In the genomic region with DNA sequence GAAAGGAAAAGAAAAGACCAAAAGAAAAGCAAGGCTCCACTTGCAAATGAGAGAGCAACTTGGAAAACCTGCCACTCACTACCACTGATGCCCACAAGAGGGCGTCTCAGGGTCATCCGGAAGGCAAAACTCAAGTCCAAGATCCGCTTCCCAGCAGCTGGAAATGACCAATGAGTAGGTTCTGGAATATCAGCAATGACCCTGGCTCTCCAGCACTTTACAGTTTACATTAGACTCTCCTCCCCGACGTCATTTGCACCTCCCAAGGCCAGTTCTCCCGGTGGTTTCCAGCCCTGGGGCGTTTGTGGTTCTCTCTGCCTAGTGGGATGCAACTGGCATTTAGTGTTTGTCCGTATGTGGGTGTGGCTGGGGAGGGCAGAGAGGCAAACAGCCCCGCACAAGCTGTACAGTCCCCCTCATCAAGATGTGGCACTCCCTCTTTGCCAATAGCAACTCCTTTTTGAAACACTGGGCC, we compare ENCODE assay signal across 9 cellular contexts.
DNase-seq lines count a peak whose midpoint lies in the region; ATAC-seq, FAIRE-seq and TF ChIP-seq lines count a peak whose summit lies in the region.
"Had no signal": no experiment of that assay in that cellular context is flagged by ENCODE, and none has a peak within 500 bp of the region (broad histone marks: within the 10 kb centered on the region; RNA-seq: fewer than 3 reads in every experiment).

No MANE protein-coding gene starts in this region.

- H3K4me1 Mint-ChIP-seq in astrocyte (ENCODE audit: low read depth, unreplicated experiment), result peaks cover 2% of the 10 kb centered on the region

- H3K27me3 ChIP-seq in astrocyte (ENCODE audit: insufficient read depth, low read length) (peaks cover 3% of the 10 kb centered on the region), right cardiac atrium (ENCODE audit: control insufficient read depth, insufficient read depth) (no peaks in the 10 kb centered on the region)

- H3K4me1 ChIP-seq in astrocyte (ENCODE audit: insufficient read depth, low read length) (no peaks in the 10 kb centered on the region), right cardiac atrium (ENCODE audit: control insufficient read depth, insufficient read depth, low read length) (no peaks in the 10 kb centered on the region)

- DNase-seq in D721Med (ENCODE audit: insufficient read length, low spot score) (no peak), HuH-7.5 (ENCODE audit: low spot score) (peak; percentile 73), RPMI7951 (ENCODE audit: low read depth) (peak; percentile 93), astrocyte (ENCODE audit: low read depth) (peak; percentile 60), right cardiac atrium (peak; percentile 72 to 88 (median 76)), renal cortical epithelial cell (ENCODE audit: low read depth) (peak; percentile 84)
- no peak for DNase-seq in central memory CD4-positive, alpha-beta T cell
- DNase-seq: activated B cell treated with CpG ODN at 0.5 μM for 24 hours had no signal

- no peaks in the 10 kb centered on the region for H4K20me1 ChIP-seq in astrocyte (ENCODE audit: insufficient read depth, low read length)

- peaks cover 37% of the 10 kb centered on the region for H3K27me3 Mint-ChIP-seq in astrocyte (ENCODE audit: low read depth, unreplicated experiment)

- FAIRE-seq in D721Med (lab: Jason Lieb, UNC), result peak; percentile 48
- peak; percentile 52 for FAIRE-seq in astrocyte (lab: Jason Lieb, UNC)

- H3K36me3 ChIP-seq in astrocyte (ENCODE audit: insufficient read depth, low read length), result no peaks in the 10 kb centered on the region

- WGBS in right cardiac atrium, result 12% methylated on average over 9 of the region's 9 CpGs

- peaks cover 2% of the 10 kb centered on the region for H3K9me3 Mint-ChIP-seq in astrocyte (ENCODE audit: unreplicated experiment)

- no peak overlapping the region for H3K4me3 Mint-ChIP-seq in astrocyte (ENCODE audit: unreplicated experiment)
- H3K4me3 Mint-ChIP-seq: activated B cell treated with CpG ODN at 0.5 μM for 24 hours had no signal

- no peak overlapping the region for H3K27ac ChIP-seq in astrocyte (ENCODE audit: low read depth, low read length)
- no peak overlapping the region for H3K27ac ChIP-seq in right cardiac atrium (ENCODE audit: low read length)

- ATAC-seq in right cardiac atrium (peak; percentile 53 to 69), GM21576 (IDR thresholded peaks at IDR 0.05; ENCODE audit: unreplicated experiment) (no peak)

- peak overlapping the region; percentile 77 for H3K27ac Mint-ChIP-seq in astrocyte (ENCODE audit: unreplicated experiment)
- H3K27ac Mint-ChIP-seq: activated B cell treated with CpG ODN at 0.5 μM for 24 hours had no signal

- H3K4me2 ChIP-seq in astrocyte (ENCODE audit: low read length), result peak overlapping the region; percentile 24

- H3K4me3 ChIP-seq in astrocyte (ENCODE audit: insufficient read depth, low read depth, low read length) (no peak overlapping the region), right cardiac atrium (ENCODE audit: low read length) (no peak overlapping the region)

- no peak overlapping the region for H3K9ac ChIP-seq in astrocyte (ENCODE audit: low read length)

- intact Hi-C loops in right cardiac atrium (cut with DNase I), result loop anchor here in 2 of 4 donors (10.0 kb wide), 1 partner anchor 352 kb away; no protein-coding TSS in a partner anchor

- TF ChIP-seq CTCF in D721Med (IDR thresholded peaks at IDR 0.05; ENCODE audit: insufficient read depth, missing control alignments), result peak; percentile 90
- peak; percentile 96 for TF ChIP-seq CTCF in astrocyte (IDR thresholded peaks at IDR 0.05; ENCODE audit: insufficient read depth, low read depth, low read length)

- peaks cover 2% of the 10 kb centered on the region for H3K36me3 Mint-ChIP-seq in astrocyte (ENCODE audit: low read depth, unreplicated experiment)

- H3K79me2 ChIP-seq in astrocyte (ENCODE audit: insufficient read depth, low read length), result no peaks in the 10 kb centered on the region

- H2AFZ ChIP-seq in astrocyte (ENCODE audit: low read depth, low read length), result peak overlapping the region; percentile 42

- H3K9me3 ChIP-seq in astrocyte (ENCODE audit: insufficient read depth, low read depth, low read length) (no peaks in the 10 kb centered on the region), right cardiac atrium (ENCODE audit: control insufficient read depth, low read length) (no peaks in the 10 kb centered on the region)

Comparison
In these comparisons a context has a peak if more than half of its experiments do, and no peak if none do; other contexts are left out.
1. DNase-seq: peak in HuH-7.5 (single experiment), RPMI7951 (single experiment), astrocyte (single experiment), right cardiac atrium (3 of 3) and renal cortical epithelial cell (single experiment); none in D721Med (single experiment) and central memory CD4-positive, alpha-beta T cell (single experiment).